20 cellular contexts compared by ENCODE assay signal in the genomic region with DNA sequence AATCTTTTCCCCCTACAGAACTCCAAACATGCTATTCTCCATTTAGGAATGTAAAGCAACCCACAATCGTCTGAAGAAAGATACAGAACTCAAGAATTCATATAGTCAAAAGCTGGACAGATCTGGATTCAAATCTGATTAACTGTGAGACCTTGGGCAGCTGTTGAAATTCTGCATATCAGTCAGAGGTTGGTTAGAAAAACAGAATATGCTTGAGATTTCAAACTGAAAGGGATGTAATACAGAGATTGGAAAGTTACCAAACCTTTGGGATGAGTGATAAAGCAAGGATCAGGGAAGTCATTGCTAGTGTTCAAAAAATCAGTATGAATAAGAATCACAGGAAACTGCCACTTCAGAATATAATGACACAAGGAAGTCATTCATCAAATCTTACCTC.
DNase-seq lines count a peak whose midpoint lies in the region; ATAC-seq and TF ChIP-seq lines count a peak whose summit lies in the region.
"Had no signal": no experiment of that assay in that cellular context is flagged by ENCODE, and none has a peak within 500 bp of the region (broad histone marks: within the 10 kb centered on the region; RNA-seq: fewer than 3 reads in every experiment).

No MANE protein-coding gene starts in this region.

- POLR2A ChIA-PET in MCF 10A (lab: Yijun Ruan, JAX), result interaction anchor here (1.2 to 1.3 kb wide), 2 partner anchors 12 to 14 kb away, joined by 4 read pairs; no protein-coding TSS in a partner anchor

- no peak overlapping the region for H3K9ac ChIP-seq in fibroblast of lung (ENCODE audit: insufficient read depth, low read length)
- no peak overlapping the region for H3K9ac ChIP-seq in smooth muscle cell (ENCODE audit: low read depth)
- no peak overlapping the region for H3K9ac ChIP-seq in mesendoderm (ENCODE audit: low read length)

- no peak for TF ChIP-seq POLR2A in breast epithelium (IDR thresholded peaks at IDR 0.05)

- no peak overlapping the region for H2BK5ac ChIP-seq in mesendoderm (ENCODE audit: low read length)

- CTCF ChIA-PET in MCF 10A (lab: Yijun Ruan, JAX), result interaction anchor here (1.0 kb wide), 1 partner anchor 10 kb away, joined by 3 read pairs; no protein-coding TSS in a partner anchor

- peaks cover 20% of the 10 kb centered on the region for H3K4me1 Mint-ChIP-seq in MCF 10A (ENCODE audit: insufficient read depth, unreplicated experiment)

- BruUV-seq in MCF 10A (replicated peaks; lab: Mats Ljungman, UMichigan), result no TSS peak

- no peak overlapping the region for H2BK15ac ChIP-seq in mesendoderm (replicated peaks; ENCODE audit: low read depth)

- H3K27me3 Mint-ChIP-seq in MCF 10A (ENCODE audit: insufficient read depth, unreplicated experiment), result no peaks in the 10 kb centered on the region

- H2AK5ac ChIP-seq in mesendoderm (ENCODE audit: low read length), result no peak overlapping the region

- H3K27ac ChIP-seq in breast epithelium (no peak overlapping the region), fibroblast of lung (ENCODE audit: insufficient read depth, low read length) (no peak overlapping the region), smooth muscle cell (ENCODE audit: low read depth) (no peak overlapping the region), mesendoderm (ENCODE audit: low read depth, low read length) (no peak overlapping the region)
- H3K27ac ChIP-seq: hepatocyte, right atrium auricular region had no signal

- H4K5ac ChIP-seq in mesendoderm (ENCODE audit: low read length), result no peak overlapping the region

- H2AFZ ChIP-seq in fibroblast of lung (ENCODE audit: low read length) (no peak overlapping the region), smooth muscle cell (ENCODE audit: low read depth) (peak overlapping the region; percentile 43)
- H2AFZ ChIP-seq: hepatocyte had no signal

- DNase-seq in MCF 10A (ENCODE audit: unreplicated experiment), result peak; percentile 34
- no peak for DNase-seq in breast epithelium (ENCODE audit: low spot score in 2 of 2)
- DNase-seq in SHP77 treated with DMSO at 0.1 percent for 48 hours (lab: John Stamatoyannopoulos, UW), result peak; percentile 5
- peak; percentile 34 to 35 for DNase-seq in fibroblast of lung (ENCODE audit: low read depth in 2 of 2)
- no peak for DNase-seq in smooth muscle cell (lab: John Stamatoyannopoulos, UW; ENCODE audit: unreplicated experiment)
- no peak for DNase-seq in mesendoderm
- DNase-seq: activated CD4-positive, CD25-positive, alpha-beta regulatory T cell; activated CD8-positive, alpha-beta memory T cell treated with anti-CD3 and anti-CD28 coated beads for 24 hours; amniotic stem cell; CD8-positive, alpha-beta T cell; cortex of kidney; NCI-H187; NCI-H526 treated with DMSO at 0.1 percent for 48 hours; Right ventricle myocardium superior; stimulated activated CD4-positive, alpha-beta T cell treated with anti-CD3 and anti-CD28 coated beads, Interleukin-1b, Interleukin-23, amount 100 ng/mL, for 48 hours had no signal

- no peak overlapping the region for H2BK120ac ChIP-seq in mesendoderm (ENCODE audit: low read depth, low read length)

- H3K79me1 ChIP-seq in mesendoderm (ENCODE audit: low read length), result no peaks in the 10 kb centered on the region

- H3K56ac ChIP-seq in mesendoderm (ENCODE audit: low read length), result no peak overlapping the region

- no peak overlapping the region for H3K23ac ChIP-seq in mesendoderm (ENCODE audit: low read length)

- H4K8ac ChIP-seq in mesendoderm (ENCODE audit: low read depth, low read length), result no peak overlapping the region

- H3K4me1 ChIP-seq in breast epithelium (no peaks in the 10 kb centered on the region), fibroblast of lung (ENCODE audit: control insufficient read depth, extremely low read depth, insufficient read depth, low read length) (no peaks in the 10 kb centered on the region), smooth muscle cell (ENCODE audit: low read depth) (no peaks in the 10 kb centered on the region), mesendoderm (ENCODE audit: control insufficient read depth, low read depth, low read length) (no peaks in the 10 kb centered on the region)
- H3K4me1 ChIP-seq: right atrium auricular region had no signal

- no peaks in the 10 kb centered on the region for H4K20me1 ChIP-seq in fibroblast of lung (ENCODE audit: control insufficient read depth, extremely low read depth, insufficient read depth, low read length)
- no peaks in the 10 kb centered on the region for H4K20me1 ChIP-seq in smooth muscle cell (ENCODE audit: low read depth)

- no peak overlapping the region for H3K4me3 Mint-ChIP-seq in MCF 10A (ENCODE audit: unreplicated experiment)
- H3K4me3 Mint-ChIP-seq: CD8-positive, alpha-beta T cell; T-helper 1 cell treated with Interleukin-12 subunit alpha and Interleukin-12 subunit beta and Interleukin-4 antibody, amounts not matched to agents 30 μg/mL and 1 μg/mL, for 36 hours had no signal

- no peak overlapping the region for H3K27ac Mint-ChIP-seq in MCF 10A (ENCODE audit: low read depth, unreplicated experiment)
- H3K27ac Mint-ChIP-seq: CD8-positive, alpha-beta T cell; T-helper 1 cell treated with Interleukin-12 subunit alpha and Interleukin-12 subunit beta and Interleukin-4 antibody, amounts not matched to agents 30 μg/mL and 1 μg/mL, for 36 hours had no signal

- no peaks in the 10 kb centered on the region for H3F3A ChIP-seq in smooth muscle cell (ENCODE audit: low read depth)

- no peak overlapping the region for H3K4me2 ChIP-seq in fibroblast of lung (ENCODE audit: extremely low read depth, insufficient read depth, low read length)
- H3K4me2 ChIP-seq in smooth muscle cell, result peak overlapping the region; percentile 56
- H3K4me2 ChIP-seq in mesendoderm (ENCODE audit: low read length), result no peak overlapping the region
- H3K4me2 ChIP-seq: hepatocyte had no signal

- no peak overlapping the region for H3K4ac ChIP-seq in mesendoderm (ENCODE audit: low read depth, low read length)

- H3K79me2 ChIP-seq in fibroblast of lung (ENCODE audit: control insufficient read depth, insufficient read depth, low read length) (no peaks in the 10 kb centered on the region), smooth muscle cell (ENCODE audit: low read depth) (no peaks in the 10 kb centered on the region), mesendoderm (ENCODE audit: control insufficient read depth, insufficient read depth, low read length) (no peaks in the 10 kb centered on the region)
- H3K79me2 ChIP-seq: hepatocyte had no signal

- TF ChIP-seq CTCF in MCF 10A (IDR thresholded peaks at IDR 0.05; ENCODE audit: unreplicated experiment) (no peak), breast epithelium (IDR thresholded peaks at IDR 0.05) (no peak), fibroblast of lung (conservative IDR thresholded peaks at IDR 0.05 in 1 of 2, IDR thresholded peaks at IDR 0.05 in 1 of 2; ENCODE audit: low read depth in 1 of 2, low read length in 2 of 2) (no peak), smooth muscle cell (IDR thresholded peaks at IDR 0.05; ENCODE audit: borderline replicate concordance, insufficient read depth, poor library complexity, severe bottlenecking) (no peak)

- no peaks in the 10 kb centered on the region for H3K27me3 ChIP-seq in breast epithelium
- H3K27me3 ChIP-seq in fibroblast of lung (ENCODE audit: control insufficient read depth, insufficient read depth, low read length), result no peaks in the 10 kb centered on the region
- H3K27me3 ChIP-seq in smooth muscle cell (ENCODE audit: low read depth), result no peaks in the 10 kb centered on the region
- no peaks in the 10 kb centered on the region for H3K27me3 ChIP-seq in mesendoderm (ENCODE audit: insufficient read depth, low read length, poor library complexity)
- H3K27me3 ChIP-seq: hepatocyte, right atrium auricular region had no signal

- H3K4me3 ChIP-seq in breast epithelium (no peak overlapping the region), fibroblast of lung (replicated peaks in 1 of 4; ENCODE audit: control extremely low read depth in 1 of 4, insufficient read depth in 1 of 4, low read depth in 3 of 4, low read length in 4 of 4) (no peak overlapping the region), smooth muscle cell (no peak overlapping the region), mesendoderm (ENCODE audit: low read length) (no peak overlapping the region)
- H3K4me3 ChIP-seq: hepatocyte, right atrium auricular region had no signal

- WGBS in smooth muscle cell (ENCODE audit: low lambda C conversion rate), result 32% methylated on average over 1 of the region's 1 CpG
- no CpG with 5 or more reads among the region's 1 CpG for WGBS in mesendoderm (ENCODE audit: extremely low coverage, insufficient coverage, low lambda C conversion rate)

- intact Hi-C loops in MCF 10A (cut with micrococcal nuclease), result no loop called here
- intact Hi-C loops in breast epithelium (cut with DNase I; ENCODE audit: low total_unique reads), result no loop called here

- peaks cover 7% of the 10 kb centered on the region for H3K9me3 Mint-ChIP-seq in MCF 10A (ENCODE audit: unreplicated experiment)
- H3K9me3 Mint-ChIP-seq: T-helper 1 cell treated with Interleukin-12 subunit alpha and Interleukin-12 subunit beta and Interleukin-4 antibody, amounts not matched to agents 30 μg/mL and 1 μg/mL, for 36 hours had no signal

- no peaks in the 10 kb centered on the region for H3K36me3 Mint-ChIP-seq in MCF 10A (ENCODE audit: insufficient read depth, unreplicated experiment)
- H3K36me3 Mint-ChIP-seq: CD8-positive, alpha-beta T cell had no signal

- H3K36me3 ChIP-seq in breast epithelium (no peaks in the 10 kb centered on the region), fibroblast of lung (ENCODE audit: control insufficient read depth, insufficient read depth, low read length) (no peaks in the 10 kb centered on the region), smooth muscle cell (ENCODE audit: low read depth) (no peaks in the 10 kb centered on the region), mesendoderm (ENCODE audit: control insufficient read depth, insufficient read depth, low read length) (no peaks in the 10 kb centered on the region)
- H3K36me3 ChIP-seq: right atrium auricular region had no signal

- H3K9me3 ChIP-seq in breast epithelium, result no peaks in the 10 kb centered on the region
- H3K9me3 ChIP-seq in fibroblast of lung (ENCODE audit: control insufficient read depth, insufficient read depth, low read depth, low read length), result no peaks in the 10 kb centered on the region
- H3K9me3 ChIP-seq in smooth muscle cell (replicated peaks; ENCODE audit: low read depth), result no peaks in the 10 kb centered on the region
- H3K9me3 ChIP-seq: right atrium auricular region had no signal

- no peak overlapping the region for H3K18ac ChIP-seq in mesendoderm (ENCODE audit: low read length)

- ATAC-seq in GM18519 (IDR thresholded peaks at IDR 0.05; ENCODE audit: low FRiP score, unreplicated experiment), result no peak
- ATAC-seq in HG03457 (IDR thresholded peaks at IDR 0.05; ENCODE audit: unreplicated experiment), result no peak
- ATAC-seq: CD8-positive, alpha-beta T cell had no signal

Comparison
In these comparisons a context has a peak if more than half of its experiments do, and no peak if none do; other contexts are left out.
1. DNase-seq: peak in MCF 10A (single experiment), SHP77 treated with DMSO at 0.1 percent for 48 hours (single experiment) and fibroblast of lung (2 of 2); none in breast epithelium (0 of 2), smooth muscle cell (single experiment) and mesendoderm (single experiment).